ENCODE assay signal across 8 cellular contexts in the genomic region with DNA sequence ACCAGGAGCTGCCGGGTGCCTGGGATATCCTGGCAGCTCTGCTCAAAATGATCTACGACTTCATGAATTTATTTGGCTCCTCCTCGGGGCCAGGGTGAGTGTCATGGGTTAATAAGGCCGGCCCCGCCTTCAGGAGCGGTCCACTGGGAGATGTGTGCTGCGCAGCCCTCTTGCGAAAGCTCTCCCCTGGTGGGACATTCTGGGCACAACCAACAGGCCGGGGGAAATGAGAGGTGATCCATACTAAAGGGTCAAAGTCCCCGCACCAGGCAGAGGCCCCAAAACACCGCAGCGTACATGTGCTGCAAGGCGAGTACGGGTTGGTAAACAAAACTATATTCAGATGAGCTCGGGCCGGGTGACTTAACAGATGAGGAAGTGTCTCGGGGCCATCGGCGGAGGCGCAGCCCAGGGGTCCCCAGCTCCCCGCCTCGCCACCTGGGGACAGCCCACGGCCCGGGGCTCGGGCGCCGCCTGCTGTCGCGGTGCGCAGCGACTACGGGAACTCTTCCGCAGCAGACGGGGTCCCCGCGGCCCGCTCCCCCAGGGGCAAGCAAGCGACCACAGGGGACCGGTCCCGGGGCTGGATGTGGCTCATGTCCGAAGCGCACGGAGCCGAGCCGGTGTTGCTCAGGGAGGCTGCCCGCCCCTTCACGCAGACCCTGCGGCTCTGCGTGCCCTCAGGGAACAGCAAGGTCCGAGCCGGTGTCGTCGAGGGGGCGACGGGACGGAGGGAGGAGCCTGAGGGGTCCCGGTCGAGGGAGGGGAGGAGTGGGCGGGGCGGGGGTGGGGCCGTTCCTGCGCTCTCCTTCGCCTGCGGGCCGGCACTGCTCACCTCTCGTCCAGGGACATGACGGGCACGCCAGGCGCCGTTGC.
DNase-seq lines count a peak whose midpoint lies in the region; ATAC-seq and FAIRE-seq lines count a peak whose summit lies in the region.

A gene with protein sequence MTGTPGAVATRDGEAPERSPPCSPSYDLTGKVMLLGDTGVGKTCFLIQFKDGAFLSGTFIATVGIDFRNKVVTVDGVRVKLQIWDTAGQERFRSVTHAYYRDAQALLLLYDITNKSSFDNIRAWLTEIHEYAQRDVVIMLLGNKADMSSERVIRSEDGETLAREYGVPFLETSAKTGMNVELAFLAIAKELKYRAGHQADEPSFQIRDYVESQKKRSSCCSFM (plus strand): TSS at position 834 of the 876 bp plus-strand sequence. CDS start 17 bp downstream, at position 851.

- H3K4me3 ChIP-seq in ACC112 (ENCODE audit: low read depth, low read length) (peak within 1 kb of the TSS; percentile 19; the same call in 1 of the 2 replicates), iPS-18a (ENCODE audit: low read length) (peak within 1 kb of the TSS; percentile 73)

- H3K4me1 ChIP-seq in ACC112 (ENCODE audit: control insufficient read depth, insufficient read depth, low read length, unreplicated experiment) (no peaks in the 10 kb centered on the region), iPS-18a (ENCODE audit: control insufficient read depth, low read depth, low read length) (peaks cover 8% of the 10 kb centered on the region)

- no peak for FAIRE-seq in HTR-8/SVneo (lab: Jason Lieb, UNC)

- H3K27me3 ChIP-seq in ACC112 (ENCODE audit: insufficient read depth, low read length) = peaks cover 66% of the 10 kb centered on the region
- H3K27me3 ChIP-seq in iPS-18a (ENCODE audit: control insufficient read depth, insufficient read depth, low read length) = peaks cover 46% of the 10 kb centered on the region

- H3K36me3 ChIP-seq in ACC112 (ENCODE audit: insufficient read depth, low read length) (no peaks in the 10 kb centered on the region), iPS-18a (ENCODE audit: control insufficient read depth, low read depth, low read length) (no peaks in the 10 kb centered on the region)

- H3K27ac ChIP-seq in ACC112 (ENCODE audit: low read depth, low read length) (no peak within 1 kb of the TSS), iPS-18a (ENCODE audit: low read length) (no peak within 1 kb of the TSS)

- no peak within 1 kb of the TSS for H2AFZ ChIP-seq in ACC112 (ENCODE audit: low read length, unreplicated experiment)

- H3K79me2 ChIP-seq in ACC112 (ENCODE audit: control insufficient read depth, insufficient read depth, low read length, unreplicated experiment) = no peaks in the 10 kb centered on the region

- H3K9ac ChIP-seq in iPS-18a (ENCODE audit: low read length) = no peak within 1 kb of the TSS

- ATAC-seq in GM19023 (IDR thresholded peaks at IDR 0.05; ENCODE audit: unreplicated experiment) = peak; percentile 50

- no peaks in the 10 kb centered on the region for H3K9me3 ChIP-seq in iPS-18a (ENCODE audit: control insufficient read depth, low read depth, low read length)

- DNase-seq in NOMO-1 treated with DMSO at 0.1 percent for 48 hours (lab: John Stamatoyannopoulos, UW; ENCODE audit: unreplicated experiment) (peak; percentile 99), NCI-H510A treated with DMSO at 0.1 percent for 48 hours (lab: John Stamatoyannopoulos, UW) (no peak), HTR-8/SVneo (ENCODE audit: insufficient read length, low spot score) (no peak)
- peak; percentile 48 for DNase-seq in activated naive CD4-positive, alpha-beta T cell treated with anti-CD3 and anti-CD28 coated beads, Interleukin-2, amount 50 U/mL, for 16 hours
- DNase-seq in stimulated activated CD8-positive, alpha-beta memory T cell treated with anti-CD3 and anti-CD28 coated beads, Interleukin-4, amount 100 ng/mL, for 24 hours (ENCODE audit: low read depth) = peak; percentile 36

Comparison
In these comparisons a context has a peak if more than half of its experiments do, and no peak if none do; other contexts are left out.
1. DNase-seq: peak in NOMO-1 treated with DMSO at 0.1 percent for 48 hours (single experiment), activated naive CD4-positive, alpha-beta T cell treated with anti-CD3 and anti-CD28 coated beads, Interleukin-2, amount 50 U/mL, for 16 hours (single experiment) and stimulated activated CD8-positive, alpha-beta memory T cell treated with anti-CD3 and anti-CD28 coated beads, Interleukin-4, amount 100 ng/mL, for 24 hours (single experiment); none in NCI-H510A treated with DMSO at 0.1 percent for 48 hours (single experiment) and HTR-8/SVneo (single experiment).